In the genomic region with DNA sequence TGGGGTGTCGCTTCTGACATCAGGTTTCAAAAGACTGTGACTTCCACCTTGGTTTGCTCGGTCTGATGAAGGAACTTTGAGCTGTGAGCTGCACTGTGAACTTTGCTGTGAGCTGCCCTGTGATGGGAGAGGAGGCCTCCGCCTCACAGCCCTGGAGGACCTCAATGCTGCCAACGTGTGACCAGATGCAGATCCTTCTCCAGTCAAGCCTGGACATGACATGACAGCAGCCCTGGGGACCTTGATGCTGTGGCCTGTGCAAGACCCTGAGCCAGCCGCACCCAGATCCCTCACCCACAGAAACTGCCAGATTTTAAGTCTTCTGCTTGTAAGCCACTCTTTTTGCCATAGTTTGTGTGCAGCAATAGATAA, we compare ENCODE assay signal across 15 cellular contexts. TPM values are rescaled to one million over a fixed set of nuclear protein-coding genes. Genes with fewer than 3 reads are reported as not detected.
"Had no signal": no experiment of that assay in that cellular context is flagged by ENCODE, and none has a peak within 500 bp of the region (broad histone marks: within the 10 kb centered on the region; RNA-seq: fewer than 3 reads in every experiment).

No MANE protein-coding gene starts in this region.

- ATAC-seq: activated CD8-positive, alpha-beta T cell treated with anti-CD3 and anti-CD28 coated beads, Interleukin-2, amount 10 ng/mL, durations not matched to agents 7 days and 5 days; psoas muscle; sciatic nerve; WTC11 had no signal

- H3K4me3 ChIP-seq: psoas muscle, vagina had no signal

- FAIRE-seq: frontal cortex, TTC549 had no signal

- H3K9me3 ChIP-seq: psoas muscle, vagina had no signal

- DNase-seq: activated CD4-positive, alpha-beta T cell treated with anti-CD3 and anti-CD28 coated beads for 4 hours; activated CD8-positive, alpha-beta T cell treated with anti-CD3 and anti-CD28 coated beads, Interleukin-2, amount 10 ng/mL, durations not matched to agents 7 days and 5 days; activated naive CD4-positive, alpha-beta T cell treated with Interleukin-2 at 50 U/mL for 16 hours; anterior cingulate cortex; cerebellar nuclear complex; effector memory CD4-positive, alpha-beta T cell; occipital lobe; stimulated activated CD4-positive, alpha-beta T cell treated with anti-CD3 and anti-CD28 coated beads, Interleukin-1b, Interleukin-23, amount 100 ng/mL, for 48 hours; T-helper 2 cell had no signal

- H3K27me3 ChIP-seq: vagina had no signal

- H3K27ac ChIP-seq: psoas muscle, vagina had no signal

- H3K4me1 ChIP-seq: vagina had no signal

- H3K36me3 ChIP-seq: vagina had no signal

RNA-seq across cellular contexts. Expression of a gene that starts 13.3 kb away (rescaled TPM):
- total RNA-seq: activated CD8-positive, alpha-beta T cell treated with anti-CD3 and anti-CD28 coated beads, Interleukin-2, amount 10 ng/mL, durations not matched to agents 7 days and 5 days; psoas muscle; sciatic nerve; vagina had no signal
- polyA plus RNA-seq: psoas muscle had no signal
